8 cellular contexts compared by ENCODE assay signal in the genomic region with DNA sequence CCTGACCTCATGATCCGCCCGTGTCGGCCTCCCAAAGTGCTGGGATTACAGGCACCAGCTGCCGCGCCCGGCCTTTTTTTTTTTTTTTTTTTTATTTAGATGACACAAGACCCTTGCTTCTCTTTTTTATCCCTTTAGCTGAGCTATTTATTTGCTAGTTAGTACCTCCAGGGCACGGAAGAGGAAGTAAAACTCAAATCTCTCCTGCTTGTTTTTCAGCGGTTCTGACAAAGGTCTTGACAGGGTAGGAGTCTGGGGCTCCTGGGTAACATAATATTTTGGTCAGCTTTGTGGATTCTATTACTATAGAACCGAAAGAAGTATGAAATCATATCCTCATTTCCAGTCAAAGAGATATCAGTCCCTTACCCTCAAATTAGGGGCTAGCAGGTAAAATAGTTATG. TPM values are rescaled to one million over a fixed set of nuclear protein-coding genes. Genes with fewer than 3 reads are reported as not detected.
DNase-seq lines count a peak whose midpoint lies in the region; ATAC-seq, FAIRE-seq and TF ChIP-seq lines count a peak whose summit lies in the region.

No MANE protein-coding gene starts in this region.

- DNase-seq in GM12892 (ENCODE audit: insufficient read length) (peak; percentile 53), foreskin keratinocyte (no peak), NCI-H1436 treated with DMSO at 0.1 percent for 48 hours (lab: John Stamatoyannopoulos, UW) (no peak), sigmoid colon (no peak), NCI-H82 (lab: John Stamatoyannopoulos, UW) (no peak)
- no peak for DNase-seq in central memory CD8-positive, alpha-beta T cell (ENCODE audit: low spot score in 2 of 2)

- WGBS in sigmoid colon, 2 donors: 29 to 58% methylated on average over 9 of the region's 9 CpGs

- H3K36me3 Mint-ChIP-seq in central memory CD8-positive, alpha-beta T cell (ENCODE audit: insufficient read depth): no peaks in the 10 kb centered on the region

- no peak overlapping the region for H3K27ac Mint-ChIP-seq in central memory CD8-positive, alpha-beta T cell (ENCODE audit: low read depth)

- no peak overlapping the region for H3K4me3 Mint-ChIP-seq in central memory CD8-positive, alpha-beta T cell

- no peaks in the 10 kb centered on the region for H3K9me3 ChIP-seq in sigmoid colon

- TF ChIP-seq EP300 in sigmoid colon (IDR thresholded peaks at IDR 0.05): no peak

- H3K4me3 ChIP-seq in sigmoid colon: no peak overlapping the region

- peaks cover 0 to 15% (median 0%) of the 10 kb centered on the region in 4 donors for H3K36me3 ChIP-seq in sigmoid colon

- FAIRE-seq in GM12892 (lab: Jason Lieb, UNC): peak; percentile 21

- H3K27me3 ChIP-seq in foreskin keratinocyte: peaks cover 4% of the 10 kb centered on the region
- no peaks in the 10 kb centered on the region for H3K27me3 ChIP-seq in sigmoid colon

- peaks cover 49% of the 10 kb centered on the region for H3K27me3 Mint-ChIP-seq in central memory CD8-positive, alpha-beta T cell

- intact Hi-C loops in sigmoid colon (cut with DNase I): no loop called here

- no peaks in the 10 kb centered on the region for H3K9me3 Mint-ChIP-seq in central memory CD8-positive, alpha-beta T cell

- H3K4me1 ChIP-seq in foreskin keratinocyte: no peaks in the 10 kb centered on the region
- no peaks in the 10 kb centered on the region for H3K4me1 ChIP-seq in sigmoid colon

- TF ChIP-seq POLR2A in GM12892 (IDR thresholded peaks at IDR 0.05; ENCODE audit: low read depth, low read length) (no peak), sigmoid colon (IDR thresholded peaks at IDR 0.05) (no peak)

- peaks cover 8% of the 10 kb centered on the region for H3K4me1 Mint-ChIP-seq in central memory CD8-positive, alpha-beta T cell

- TF ChIP-seq CTCF in foreskin keratinocyte (conservative IDR thresholded peaks at IDR 0.05): no peak
- TF ChIP-seq CTCF in sigmoid colon (IDR thresholded peaks at IDR 0.05): no peak

- peak; percentile 70 for ATAC-seq in GM21381 (IDR thresholded peaks at IDR 0.05; ENCODE audit: unreplicated experiment)
- peak; percentile 88 for ATAC-seq in HG03432 (IDR thresholded peaks at IDR 0.05; ENCODE audit: unreplicated experiment)
- peak; percentile 49 for ATAC-seq in central memory CD8-positive, alpha-beta T cell (replicated peaks; ENCODE audit: extremely low read depth, poor library complexity, severe bottlenecking)
- ATAC-seq in foreskin keratinocyte: no peak

- H3K27ac ChIP-seq in foreskin keratinocyte (no peak overlapping the region), sigmoid colon (no peak overlapping the region)

RNA-seq across cellular contexts. Expression of gene ETV5, which starts 44.0 kb away (rescaled TPM):
- 6.4 TPM for polyA plus RNA-seq in GM12892 (2012; ENCODE audit: missing spikeins)
- total RNA-seq in foreskin keratinocyte: 46.8 and 53.6 TPM in 2 replicates
- polyA plus RNA-seq in foreskin keratinocyte: 23.4 and 24.5 TPM in 2 replicates
- 1 to 10 TPM; 5.8 to 7.8 (median 6.9) TPM for total RNA-seq in sigmoid colon
- 1 to 10 TPM; 2.3 to 8.4 (median 6.0) TPM for polyA plus RNA-seq in sigmoid colon
